In the genomic region with DNA sequence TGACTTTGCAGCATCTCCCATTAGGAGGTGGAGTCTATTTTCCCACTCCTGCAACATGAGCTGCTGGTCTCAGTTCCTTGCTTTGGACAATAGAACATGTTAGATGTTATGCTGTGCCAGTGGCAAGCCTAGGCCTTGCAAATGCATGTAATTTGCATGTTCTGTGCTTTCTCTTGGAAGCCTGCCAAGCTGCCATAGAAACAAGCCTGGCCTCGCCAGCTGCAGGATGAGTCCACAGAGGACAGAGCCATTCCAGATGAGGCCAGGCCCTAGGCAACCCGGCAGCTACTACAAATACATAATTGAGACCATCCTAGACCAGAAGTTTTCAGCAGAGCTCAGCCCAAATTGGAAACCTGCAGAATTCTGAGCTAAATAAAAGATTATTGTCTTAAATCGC, we compare ENCODE assay signal across 9 cellular contexts. TPM values are rescaled to one million over a fixed set of nuclear protein-coding genes. Genes with fewer than 3 reads are reported as not detected.
DNase-seq lines count a peak whose midpoint lies in the region; ATAC-seq and TF ChIP-seq lines count a peak whose summit lies in the region.
"Had no signal": no experiment of that assay in that cellular context is flagged by ENCODE, and none has a peak within 500 bp of the region (broad histone marks: within the 10 kb centered on the region; RNA-seq: fewer than 3 reads in every experiment).

No MANE protein-coding gene starts in this region.

- peak overlapping the region; percentile 57 for H3K27ac ChIP-seq in temporal lobe (ENCODE audit: low read depth, low read length)
- no peak overlapping the region for H3K27ac ChIP-seq in esophagus squamous epithelium
- H3K27ac ChIP-seq: heart left ventricle had no signal

- no peak for TF ChIP-seq POLR2A in esophagus squamous epithelium (IDR thresholded peaks at IDR 0.05)

- intact Hi-C loops in esophagus squamous epithelium (cut with DNase I): no loop called here

- H3K4me3 ChIP-seq in epithelial cell of esophagus (ENCODE audit: low read length): no peak overlapping the region
- H3K4me3 ChIP-seq in esophagus squamous epithelium: no peak overlapping the region
- H3K4me3 ChIP-seq: heart left ventricle had no signal

- WGBS in esophagus squamous epithelium, 2 donors: 40 to 57% methylated on average over 3 of the region's 3 CpGs

- no peaks in the 10 kb centered on the region for H3K36me3 ChIP-seq in esophagus squamous epithelium
- H3K36me3 ChIP-seq: heart left ventricle had no signal

- no peak for ATAC-seq in GM18511 (IDR thresholded peaks at IDR 0.05; ENCODE audit: unreplicated experiment)
- ATAC-seq: heart left ventricle had no signal

- H3K27me3 ChIP-seq in esophagus squamous epithelium: no peaks in the 10 kb centered on the region
- H3K27me3 ChIP-seq: heart left ventricle had no signal

- peak; percentile 45 for DNase-seq in NCI-H82 (lab: John Stamatoyannopoulos, UW)
- no peak for DNase-seq in NCI-H82 treated with DMSO at 0.1 percent for 48 hours (lab: John Stamatoyannopoulos, UW; ENCODE audit: unreplicated experiment)
- peak; percentile 54 for DNase-seq in NCI-H748 treated with DMSO at 0.1 percent for 48 hours (lab: John Stamatoyannopoulos, UW)
- peak; percentile 83 for DNase-seq in epithelial cell of esophagus (ENCODE audit: low read depth)
- DNase-seq in esophagus squamous epithelium (lab: John Stamatoyannopoulos, UW): no peak
- no peak for DNase-seq in SKM-1 treated with dmso at 0.1 percent for 144 hours (lab: John Stamatoyannopoulos, UW; ENCODE audit: unreplicated experiment)
- DNase-seq: heart left ventricle had no signal

- H3K9me3 ChIP-seq in esophagus squamous epithelium: peaks cover 0 to 6% (median 4%) of the 10 kb centered on the region in 3 donors

- no peaks in the 10 kb centered on the region for H3K4me1 ChIP-seq in esophagus squamous epithelium
- H3K4me1 ChIP-seq: heart left ventricle had no signal

- TF ChIP-seq CTCF in epithelial cell of esophagus (IDR thresholded peaks at IDR 0.05; ENCODE audit: insufficient read depth, low read depth, low read length, missing control alignments) (no peak), esophagus squamous epithelium (IDR thresholded peaks at IDR 0.05) (no peak)

RNA-seq across cellular contexts. Expression of a gene that starts 39.6 kb away (rescaled TPM):
- total RNA-seq in temporal lobe (27.0 TPM), esophagus squamous epithelium (10 to 100 TPM in 3 of 4 donors, 1 to 10 TPM in 1; 9.4 to 13.6 (median 11.1) TPM)

Comparison
In these comparisons a context has a peak if more than half of its experiments do, and no peak if none do; other contexts are left out.
1. DNase-seq: peak in NCI-H82 (single experiment), NCI-H748 treated with DMSO at 0.1 percent for 48 hours (single experiment) and epithelial cell of esophagus (single experiment); none in NCI-H82 treated with DMSO at 0.1 percent for 48 hours (single experiment), esophagus squamous epithelium (single experiment) and SKM-1 treated with dmso at 0.1 percent for 144 hours (single experiment).